16 cellular contexts compared by ENCODE assay signal in the genomic region with DNA sequence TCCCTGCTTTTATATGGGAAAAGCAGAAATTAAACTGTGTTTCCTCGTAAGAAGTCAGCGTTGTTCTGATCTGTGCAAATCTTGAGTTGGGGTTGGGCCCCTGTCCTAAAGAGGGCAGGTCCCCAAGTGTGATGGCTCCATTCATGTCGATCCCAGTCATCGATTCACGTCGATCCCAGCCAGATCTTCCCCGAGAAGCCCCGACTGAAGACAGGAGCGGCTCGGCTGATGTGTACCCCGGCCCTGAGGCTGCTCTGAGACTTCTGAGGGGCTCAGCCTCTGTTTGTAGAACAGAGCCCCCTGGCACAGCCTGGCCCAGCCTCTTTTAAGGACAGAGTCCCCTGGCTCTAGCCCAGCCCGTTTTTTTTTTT. TPM values are rescaled to one million over a fixed set of nuclear protein-coding genes. Genes with fewer than 3 reads are reported as not detected.
DNase-seq lines count a peak whose midpoint lies in the region; TF ChIP-seq lines count a peak whose summit lies in the region.
"Had no signal": no experiment of that assay in that cellular context is flagged by ENCODE, and none has a peak within 500 bp of the region (broad histone marks: within the 10 kb centered on the region; RNA-seq: fewer than 3 reads in every experiment).

No MANE protein-coding gene starts in this region.

- intact Hi-C loops in transverse colon (cut with DNase I; ENCODE audit: low total_unique reads), result no loop called here

- H2BK15ac ChIP-seq in neuronal stem cell (ENCODE audit: low read length), result no peak overlapping the region

- no peak overlapping the region for H2AK5ac ChIP-seq in neuronal stem cell (ENCODE audit: low read depth, low read length)

- H3K18ac ChIP-seq in neuronal stem cell (ENCODE audit: low read length), result no peak overlapping the region

- TF ChIP-seq CTCF in endodermal cell (conservative IDR thresholded peaks at IDR 0.05), result no peak
- TF ChIP-seq CTCF in transverse colon (IDR thresholded peaks at IDR 0.05), result no peak

- H3K27ac ChIP-seq in endodermal cell (ENCODE audit: low read depth, low read length), result no peak overlapping the region
- H3K27ac ChIP-seq in neuronal stem cell (replicated peaks; ENCODE audit: low read length), result no peak overlapping the region
- no peak overlapping the region for H3K27ac ChIP-seq in transverse colon
- H3K27ac ChIP-seq: C4-2B, HL-60 had no signal

- H3K9ac ChIP-seq in endodermal cell (ENCODE audit: extremely low read depth, low read length, poor library complexity, severe bottlenecking) (no peak overlapping the region), neuronal stem cell (ENCODE audit: low read depth, low read length, poor library complexity) (peak overlapping the region; percentile 21)

- no peak overlapping the region for H3K14ac ChIP-seq in neuronal stem cell (ENCODE audit: low read length)

- DNase-seq in activated T-cell treated with anti-CD3 and anti-CD28 coated beads, Interleukin-2, amount 50 U/mL, for 24 hours, result no peak
- DNase-seq in activated T-cell treated with anti-CD3 and anti-CD28 coated beads for 4 hours (no peak), H7 (peak; percentile 57), endodermal cell (no peak), neuronal stem cell (ENCODE audit: low spot score) (no peak), C1 segment of cervical spinal cord (lab: John Stamatoyannopoulos, UW) (no peak), transverse colon (no peak), RPMI8226 (no peak)
- DNase-seq: CD4-positive, alpha-beta memory T cell; COR-L47; DND-41; GDM1; HCEC 1CT had no signal

- H3K36me3 ChIP-seq in H7 (replicated peaks; ENCODE audit: control insufficient read depth, insufficient read depth, low read length) (peaks cover 25% of the 10 kb centered on the region), endodermal cell (ENCODE audit: control insufficient read depth, insufficient read depth, low read length) (peaks cover 66% of the 10 kb centered on the region), neuronal stem cell (replicated peaks in 1 of 2; ENCODE audit: control insufficient read depth in 2 of 2, insufficient read depth in 2 of 2, low read length in 2 of 2) (peaks cover 47 to 84% of the 10 kb centered on the region in 2 donors), transverse colon (peaks cover 0 to 36% (median 13%) of the 10 kb centered on the region in 4 donors)

- H3K4me3 ChIP-seq in H7 (ENCODE audit: insufficient read depth, low read depth, low read length) (no peak overlapping the region), endodermal cell (ENCODE audit: low read length) (no peak overlapping the region), neuronal stem cell (ENCODE audit: low read length in 2 of 2) (no peak overlapping the region), transverse colon (no peak overlapping the region)

- no peak overlapping the region for H3K4me2 ChIP-seq in neuronal stem cell (ENCODE audit: insufficient read depth, low read length, poor library complexity, severe bottlenecking)

- no peak overlapping the region for H2BK5ac ChIP-seq in neuronal stem cell (ENCODE audit: low read length)

- no peaks in the 10 kb centered on the region for H3K4me1 ChIP-seq in endodermal cell (ENCODE audit: control insufficient read depth, insufficient read depth, low read length)
- H3K4me1 ChIP-seq in neuronal stem cell (ENCODE audit: control insufficient read depth in 2 of 2, insufficient read depth in 1 of 2, low read depth in 1 of 2, low read length in 2 of 2), result no peaks in the 10 kb centered on the region
- no peaks in the 10 kb centered on the region for H3K4me1 ChIP-seq in transverse colon

- no peak for TF ChIP-seq POLR2A in transverse colon (IDR thresholded peaks at IDR 0.05)

- no peak overlapping the region for H4K8ac ChIP-seq in neuronal stem cell (ENCODE audit: low read depth, low read length)

- no peak for TF ChIP-seq EP300 in transverse colon (IDR thresholded peaks at IDR 0.05; ENCODE audit: low read depth)

- in situ Hi-C loops in transverse colon (cut with MboI; ENCODE audit: low pct_ligation_motif_present in 1 of 4, low pct_unique_long_range_greater_than_20kb in 1 of 4, low sequenced_read_pairs in 3 of 4), result no loop called here

- H3K79me1 ChIP-seq in neuronal stem cell (ENCODE audit: low read depth, low read length), result peaks cover 16% of the 10 kb centered on the region

- peaks cover 94% of the 10 kb centered on the region for H3K36me3 Mint-ChIP-seq in activated T-cell treated with anti-CD3 and anti-CD28 coated beads, Interleukin-2, amount 50 U/mL, for 24 hours (ENCODE audit: low read depth)
- peaks cover 72% of the 10 kb centered on the region for H3K36me3 Mint-ChIP-seq in endodermal cell (ENCODE audit: low read depth)

- H4K91ac ChIP-seq in neuronal stem cell (ENCODE audit: low read depth, low read length, poor library complexity), result no peak overlapping the region

- H3K23ac ChIP-seq in neuronal stem cell (ENCODE audit: low read depth, low read length, poor library complexity), result peak overlapping the region; percentile 43

- no peak overlapping the region for H2BK120ac ChIP-seq in neuronal stem cell (ENCODE audit: low read depth, low read length)

- no peaks in the 10 kb centered on the region for H3K9me3 Mint-ChIP-seq in activated T-cell treated with anti-CD3 and anti-CD28 coated beads, Interleukin-2, amount 50 U/mL, for 24 hours
- no peaks in the 10 kb centered on the region for H3K9me3 Mint-ChIP-seq in endodermal cell

- H3K9me3 ChIP-seq in endodermal cell (ENCODE audit: control insufficient read depth, low read length) (no peaks in the 10 kb centered on the region), neuronal stem cell (replicated peaks in 1 of 2; ENCODE audit: control insufficient read depth in 2 of 2, insufficient read depth in 1 of 2, low read depth in 1 of 2, low read length in 2 of 2) (no peaks in the 10 kb centered on the region), transverse colon (no peaks in the 10 kb centered on the region)

- no peak overlapping the region for H3K4ac ChIP-seq in neuronal stem cell (ENCODE audit: low read length)

- H3K27me3 ChIP-seq in H7 (ENCODE audit: control insufficient read depth, insufficient read depth, low read length), result no peaks in the 10 kb centered on the region
- H3K27me3 ChIP-seq in endodermal cell (ENCODE audit: control insufficient read depth, insufficient read depth, low read length, poor library complexity, severe bottlenecking), result no peaks in the 10 kb centered on the region
- H3K27me3 ChIP-seq in neuronal stem cell (ENCODE audit: control insufficient read depth in 3 of 3, insufficient read depth in 3 of 3, low read depth in 1 of 3, low read length in 3 of 3), result no peaks in the 10 kb centered on the region
- H3K27me3 ChIP-seq in transverse colon, result no peaks in the 10 kb centered on the region

- H3K4me1 Mint-ChIP-seq in activated T-cell treated with anti-CD3 and anti-CD28 coated beads, Interleukin-2, amount 50 U/mL, for 24 hours (ENCODE audit: low read depth), result peaks cover 5% of the 10 kb centered on the region
- H3K4me1 Mint-ChIP-seq in endodermal cell, result no peaks in the 10 kb centered on the region
- H3K4me1 Mint-ChIP-seq: B cell; CD4-positive, alpha-beta memory T cell had no signal

- 95 to 98% methylated on average over 6 to 12 of the region's 12 CpGs for WGBS in endodermal cell (ENCODE audit: insufficient coverage in 1 of 2, insufficient read length in 1 of 2), 2 experiments
- WGBS in neuronal stem cell (ENCODE audit: extremely low coverage in 2 of 2, insufficient read length in 2 of 2, insufficient replicate concordance in 1 of 2), 2 donors, result no CpG with 5 or more reads among the region's 12 CpGs
- WGBS in transverse colon (ENCODE audit: low coverage in 1 of 2), 2 donors, result 85 to 89% methylated on average over 5 to 12 of the region's 12 CpGs

- no peak overlapping the region for H3K4me3 Mint-ChIP-seq in activated T-cell treated with anti-CD3 and anti-CD28 coated beads, Interleukin-2, amount 50 U/mL, for 24 hours
- H3K4me3 Mint-ChIP-seq in endodermal cell, result no peak overlapping the region
- H3K4me3 Mint-ChIP-seq: B cell; CD4-positive, alpha-beta memory T cell had no signal

- H2AFZ ChIP-seq in neuronal stem cell (ENCODE audit: low read length), result no peak overlapping the region

- H2BK12ac ChIP-seq in neuronal stem cell (ENCODE audit: low read length), result no peak overlapping the region

- peak overlapping the region; percentile 72 for H3K27ac Mint-ChIP-seq in activated T-cell treated with anti-CD3 and anti-CD28 coated beads, Interleukin-2, amount 50 U/mL, for 24 hours
- H3K27ac Mint-ChIP-seq in endodermal cell, result peak overlapping the region; percentile 39
- H3K27ac Mint-ChIP-seq: B cell; CD4-positive, alpha-beta memory T cell had no signal

- no peaks in the 10 kb centered on the region for H3K27me3 Mint-ChIP-seq in activated T-cell treated with anti-CD3 and anti-CD28 coated beads, Interleukin-2, amount 50 U/mL, for 24 hours
- H3K27me3 Mint-ChIP-seq in endodermal cell (ENCODE audit: insufficient read depth), result no peaks in the 10 kb centered on the region
- H3K27me3 Mint-ChIP-seq: B cell; CD4-positive, alpha-beta memory T cell had no signal

RNA-seq across cellular contexts. Expression of gene PGAM5, which starts 9.3 kb away (rescaled TPM):
- 125 and 161 TPM in 2 replicates for total RNA-seq in H7 (2014; rRNA removed; shearing (Covaris generic))
- total RNA-seq in endodermal cell, result 10 to 100 TPM; 60.2 to 64.3 TPM
- 34.9 TPM for polyA plus RNA-seq in endodermal cell (2013, experiment 1 of 2)
- polyA plus RNA-seq in endodermal cell (2013, experiment 2 of 2), result 37.3 TPM
- polyA plus RNA-seq in neuronal stem cell (2013, experiment 1 of 2), result 33.9 TPM
- polyA plus RNA-seq in neuronal stem cell (2013, experiment 2 of 2), result 34.5 TPM
- total RNA-seq in transverse colon, result 10 to 100 TPM; 16.7 to 43.6 (median 25.4) TPM

RNA-seq across cellular contexts. Expression of gene PXMP2, which starts 32.6 kb away (rescaled TPM):
- total RNA-seq in H7 (2014; rRNA removed; shearing (Covaris generic)), result 18.0 and 29.9 TPM in 2 replicates
- total RNA-seq in endodermal cell (10 to 100 TPM; 26.7 to 27.0 TPM), transverse colon (100 to 1,000 TPM in 3 of 4 donors, 10 to 100 TPM in 1; 62.1 to 181 (median 128) TPM)
- 19.2 TPM for polyA plus RNA-seq in endodermal cell (2013, experiment 1 of 2)
- 22.2 TPM for polyA plus RNA-seq in endodermal cell (2013, experiment 2 of 2)
- polyA plus RNA-seq in neuronal stem cell (2013, experiment 1 of 2), result 19.8 TPM
- polyA plus RNA-seq in neuronal stem cell (2013, experiment 2 of 2), result 22.6 TPM

RNA-seq across cellular contexts. Expression of gene POLE, which starts 32.8 kb away (rescaled TPM):
- total RNA-seq in H7 (2014; rRNA removed; shearing (Covaris generic)), result 54.0 and 55.1 TPM in 2 replicates
- total RNA-seq in endodermal cell (100 to 1,000 TPM; 165 to 212 TPM), transverse colon (100 to 1,000 TPM in 1 of 4 donors, 10 to 100 TPM in 3; 57.0 to 204 (median 74.1) TPM)
- 85.3 TPM for polyA plus RNA-seq in endodermal cell (2013, experiment 1 of 2)
- 81.7 TPM for polyA plus RNA-seq in endodermal cell (2013, experiment 2 of 2)
- 34.0 TPM for polyA plus RNA-seq in neuronal stem cell (2013, experiment 1 of 2)
- polyA plus RNA-seq in neuronal stem cell (2013, experiment 2 of 2), result 33.7 TPM

RNA-seq across cellular contexts. Expression of gene ANKLE2, which starts 41.7 kb away (rescaled TPM):
- total RNA-seq in H7 (2014; rRNA removed; shearing (Covaris generic)), result 41.5 and 51.4 TPM in 2 replicates
- total RNA-seq in endodermal cell, result 10 to 100 TPM; 87.8 to 88.5 TPM
- polyA plus RNA-seq in endodermal cell (2013, experiment 1 of 2), result 58.3 TPM
- 56.1 TPM for polyA plus RNA-seq in endodermal cell (2013, experiment 2 of 2)
- 34.7 TPM for polyA plus RNA-seq in neuronal stem cell (2013, experiment 1 of 2)
- 30.8 TPM for polyA plus RNA-seq in neuronal stem cell (2013, experiment 2 of 2)
- total RNA-seq in transverse colon, result 100 to 1,000 TPM in 2 of 4 donors, 10 to 100 TPM in 2; 46.0 to 146 (median 88.6) TPM
